ENCODE assay signal across 18 cellular contexts in the genomic region with DNA sequence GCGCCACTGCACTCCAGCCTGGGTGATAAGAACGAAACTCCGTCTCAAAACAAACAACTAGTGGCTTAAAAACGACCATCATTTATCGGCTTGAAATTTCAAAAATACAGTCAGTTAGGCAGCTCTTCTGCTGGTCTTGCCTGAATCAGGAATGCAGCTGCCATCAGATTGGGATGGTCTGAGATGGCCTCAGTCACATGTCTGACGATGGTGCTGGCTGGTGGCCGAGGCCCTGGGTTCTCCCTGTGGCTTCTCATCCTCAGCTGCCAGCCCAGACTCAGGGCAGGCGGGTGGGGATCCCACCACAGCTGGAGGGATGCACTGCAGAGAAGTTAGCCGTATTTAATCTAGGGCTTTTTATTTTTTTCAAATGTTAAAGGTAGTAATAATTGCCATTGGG.
"Had no signal": no experiment of that assay in that cellular context is flagged by ENCODE, and none has a peak within 500 bp of the region (broad histone marks: within the 10 kb centered on the region; RNA-seq: fewer than 3 reads in every experiment).

No MANE protein-coding gene starts in this region.

- H3K27ac Mint-ChIP-seq: activated CD4-positive, alpha-beta T cell treated with anti-CD3 and anti-CD28 coated beads, Interleukin-2, amount 10 ng/mL, durations not matched to agents 7 days and 5 days; activated naive CD8-positive, alpha-beta T cell treated with anti-CD3 and anti-CD28 coated beads, Interleukin-2, amount 10 ng/mL, durations not matched to agents 7 days and 5 days; natural killer cell; T-helper 2 cell treated with Interferon-gamma antibody and Interleukin-4, amounts not matched to agents 5 μg/mL and 100 μg/mL, for 36 hours had no signal

- H3K9me3 ChIP-seq: suprapubic skin had no signal

- H3K27ac ChIP-seq: brain microvascular endothelial cell, suprapubic skin had no signal

- ATAC-seq: left colon, natural killer cell had no signal

- H3K27me3 ChIP-seq: brain microvascular endothelial cell, suprapubic skin had no signal

- H3K27me3 Mint-ChIP-seq: central memory CD8-positive, alpha-beta T cell had no signal

- DNase-seq: activated CD4-positive, alpha-beta T cell treated with anti-CD3 and anti-CD28 coated beads, Interleukin-2, amount 10 ng/mL, durations not matched to agents 7 days and 5 days; activated CD8-positive, alpha-beta memory T cell treated with anti-CD3 and anti-CD28 coated beads, Interleukin-2, amount 50 U/mL, for 48 hours; activated gamma-delta T cell treated with Interleukin-2 at 50 U/mL for 16 hours; activated naive CD8-positive, alpha-beta T cell treated with anti-CD3 and anti-CD28 coated beads, Interleukin-2, amount 10 ng/mL, durations not matched to agents 7 days and 5 days; brain microvascular endothelial cell; cortex of kidney; effector CD8-positive, alpha-beta T cell; left colon; mammary epithelial cell; natural killer cell; small intestine; stimulated activated CD4-positive, alpha-beta T cell treated with anti-CD3 and anti-CD28 coated beads, Interleukin-4, amount 100 ng/mL, for 4 hours; stimulated activated CD8-positive, alpha-beta memory T cell treated with anti-CD3 and anti-CD28 coated beads, Interleukin-4, amount 100 ng/mL, for 48 hours; stimulated activated naive CD4-positive, alpha-beta T cell treated with Interleukin-2 at 50 U/mL for 16 hours; SW 1271 had no signal

- H3K36me3 ChIP-seq: brain microvascular endothelial cell had no signal

- H3K4me3 ChIP-seq: suprapubic skin had no signal

- H3K4me3 Mint-ChIP-seq: activated CD4-positive, alpha-beta T cell treated with anti-CD3 and anti-CD28 coated beads, Interleukin-2, amount 10 ng/mL, durations not matched to agents 7 days and 5 days; activated naive CD8-positive, alpha-beta T cell treated with anti-CD3 and anti-CD28 coated beads, Interleukin-2, amount 10 ng/mL, durations not matched to agents 7 days and 5 days; central memory CD8-positive, alpha-beta T cell; natural killer cell; T-helper 2 cell treated with Interferon-gamma antibody and Interleukin-4, amounts not matched to agents 5 μg/mL and 100 μg/mL, for 36 hours had no signal

- H3K36me3 Mint-ChIP-seq: activated naive CD8-positive, alpha-beta T cell treated with anti-CD3 and anti-CD28 coated beads, Interleukin-2, amount 10 ng/mL, durations not matched to agents 7 days and 5 days; natural killer cell had no signal

- H3K9me3 Mint-ChIP-seq: activated CD4-positive, alpha-beta T cell treated with anti-CD3 and anti-CD28 coated beads, Interleukin-2, amount 10 ng/mL, durations not matched to agents 7 days and 5 days; activated naive CD8-positive, alpha-beta T cell treated with anti-CD3 and anti-CD28 coated beads, Interleukin-2, amount 10 ng/mL, durations not matched to agents 7 days and 5 days; central memory CD8-positive, alpha-beta T cell; natural killer cell; T-helper 2 cell treated with Interferon-gamma antibody and Interleukin-4, amounts not matched to agents 5 μg/mL and 100 μg/mL, for 36 hours had no signal
